ENCODE assay signal across 1 cellular context in the genomic region with DNA sequence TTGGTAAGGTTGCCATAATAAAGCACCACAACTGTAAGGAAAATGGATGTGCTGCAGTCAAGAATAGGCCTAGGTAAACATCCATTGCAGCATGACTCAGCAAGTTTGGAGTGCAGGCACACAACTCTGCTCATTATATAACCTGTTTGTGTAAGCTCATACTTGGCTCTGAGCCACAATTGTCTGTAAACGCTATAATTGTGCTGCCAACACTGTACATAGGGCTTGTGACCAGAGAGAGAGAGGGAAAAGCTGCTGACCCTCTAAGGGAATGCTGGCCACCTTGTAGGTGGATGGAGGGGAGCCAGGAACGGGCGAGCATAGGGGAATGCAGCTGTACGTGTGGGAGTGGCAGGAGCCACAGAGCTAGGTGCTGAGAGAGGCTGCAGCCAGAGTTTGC.
TF ChIP-seq lines count a peak whose summit lies in the region.

No MANE protein-coding gene starts in this region.

TF ChIP-seq in IMR-90, 13 proteins besides CTCF, POLR2A, EP300 and RAD21:
- no peak for TF ChIP-seq SMC3 (IDR thresholded peaks at IDR 0.05; ENCODE audit: low read depth, low read length)
- no peak for TF ChIP-seq MXI1 (IDR thresholded peaks at IDR 0.05; ENCODE audit: borderline replicate concordance, low read depth, low read length)
- TF ChIP-seq FOS (IDR thresholded peaks at IDR 0.05; ENCODE audit: low read depth, low read length), result no peak
- TF ChIP-seq RCOR1 (IDR thresholded peaks at IDR 0.05; ENCODE audit: insufficient replicate concordance, low read length), result no peak
- TF ChIP-seq NFE2L2 (IDR thresholded peaks at IDR 0.05; ENCODE audit: low read depth, low read length), result peak; percentile 83
